Comparison of ENCODE assay signal across 11 cellular contexts in the genomic region with DNA sequence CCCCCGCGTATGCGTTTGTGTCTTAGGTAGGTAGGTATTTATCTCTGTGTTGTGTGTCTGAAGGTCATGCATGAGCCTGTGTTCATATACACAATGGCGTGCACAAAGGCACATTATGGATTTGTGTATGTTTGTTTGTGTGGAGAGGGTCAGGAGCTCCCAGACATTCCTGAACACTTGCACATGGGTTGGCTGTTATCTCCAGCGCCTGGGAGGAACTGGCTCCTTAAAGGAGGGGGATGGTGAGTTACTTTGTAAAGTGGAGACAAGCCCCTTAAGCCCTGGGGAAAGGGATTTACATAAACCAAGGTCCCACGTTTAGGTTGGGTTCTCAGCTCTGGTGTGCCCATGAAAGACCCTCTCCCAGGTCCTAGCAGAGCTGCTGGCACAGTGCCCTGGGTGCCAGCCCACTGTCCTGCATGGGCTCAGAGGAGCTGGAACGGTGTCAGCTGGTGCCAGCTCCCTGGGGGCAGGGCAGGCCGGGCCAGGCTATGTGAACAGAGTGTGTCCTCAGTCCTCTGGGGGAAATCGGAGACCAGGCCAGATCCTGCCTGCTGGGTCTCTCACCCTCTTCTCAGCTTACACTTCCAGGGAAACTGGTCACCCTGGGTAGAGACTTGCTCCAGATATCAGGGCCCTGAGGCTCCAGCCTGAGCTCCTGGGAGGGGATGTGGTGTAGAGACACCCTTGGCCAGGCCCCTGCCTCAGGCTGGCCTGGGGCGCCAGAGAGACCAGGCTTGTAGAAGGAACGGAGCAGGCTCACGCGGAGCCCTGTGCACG. TPM values are rescaled to one million over a fixed set of nuclear protein-coding genes. Genes with fewer than 3 reads are reported as not detected.
DNase-seq lines count a peak whose midpoint lies in the region; ATAC-seq and TF ChIP-seq lines count a peak whose summit lies in the region.
"Had no signal": no experiment of that assay in that cellular context is flagged by ENCODE, and none has a peak within 500 bp of the region (broad histone marks: within the 10 kb centered on the region; RNA-seq: fewer than 3 reads in every experiment).

No MANE protein-coding gene starts in this region.

- peaks cover 9 to 25% of the 10 kb centered on the region in 2 donors for H3K4me1 ChIP-seq in neuronal stem cell (ENCODE audit: control insufficient read depth in 2 of 2, insufficient read depth in 1 of 2, low read depth in 1 of 2, low read length in 2 of 2)

- ATAC-seq in GM18873 (IDR thresholded peaks at IDR 0.05; ENCODE audit: low FRiP score, unreplicated experiment) (no peak), GM21447 (IDR thresholded peaks at IDR 0.05; ENCODE audit: unreplicated experiment) (no peak)
- no peak for ATAC-seq in activated CD4-positive, CD25-positive, alpha-beta regulatory T cell treated with anti-CD3 and anti-CD28 coated beads, Interleukin-2, amount 50 U/mL, for 24 hours

- no peak overlapping the region for H3K4ac ChIP-seq in neuronal stem cell (ENCODE audit: low read length)

- H2BK12ac ChIP-seq in neuronal stem cell (ENCODE audit: low read length) = no peak overlapping the region

- no peaks in the 10 kb centered on the region for H3K79me1 ChIP-seq in neuronal stem cell (ENCODE audit: low read depth, low read length)

- no peak overlapping the region for H2BK15ac ChIP-seq in neuronal stem cell (ENCODE audit: low read length)

- no peak overlapping the region for H3K14ac ChIP-seq in neuronal stem cell (ENCODE audit: low read length)

- WGBS in neuronal stem cell (ENCODE audit: extremely low coverage in 2 of 2, insufficient read length in 2 of 2, insufficient replicate concordance in 1 of 2), 2 donors = no CpG with 5 or more reads among the region's 14 CpGs

- in situ Hi-C loops in GM13977 (cut with MboI; ENCODE audit: low pct_unique_long_range_greater_than_20kb, low sequenced_read_pairs, unreplicated experiment) = no loop called here

- H3K4me3 ChIP-seq in fibroblast of mammary gland (ENCODE audit: control insufficient read depth, low read depth, low read length) (no peak overlapping the region), neuronal stem cell (ENCODE audit: low read length in 2 of 2) (no peak overlapping the region)

- H3K27ac ChIP-seq in neuronal stem cell (replicated peaks; ENCODE audit: low read length) = no peak overlapping the region

- DNase-seq in AG08395 (ENCODE audit: low spot score) = peak; percentile 46
- peak; percentile 59 for DNase-seq in RPMI7951 (ENCODE audit: low read depth)
- DNase-seq in fibroblast of mammary gland (ENCODE audit: low read depth) = peak; percentile 52
- no peak for DNase-seq in neuronal stem cell (ENCODE audit: low spot score)
- DNase-seq in GM13977 (ENCODE audit: low spot score) = no peak
- DNase-seq: activated CD4-positive, alpha-beta memory T cell treated with anti-CD3 and anti-CD28 coated beads for 36 hours; glutamatergic neuron; NCI-H2029 had no signal

- H4K8ac ChIP-seq in neuronal stem cell (ENCODE audit: low read depth, low read length) = no peak overlapping the region

- H3K9ac ChIP-seq in neuronal stem cell (ENCODE audit: low read depth, low read length, poor library complexity) = no peak overlapping the region

- no peak overlapping the region for H3K4me2 ChIP-seq in neuronal stem cell (ENCODE audit: insufficient read depth, low read length, poor library complexity, severe bottlenecking)

- peak overlapping the region; percentile 30 for H2BK5ac ChIP-seq in neuronal stem cell (ENCODE audit: low read length)

- H2AK5ac ChIP-seq in neuronal stem cell (ENCODE audit: low read depth, low read length) = peak overlapping the region; percentile 51

- TF ChIP-seq CTCF in fibroblast of mammary gland (conservative IDR thresholded peaks at IDR 0.05; ENCODE audit: control insufficient read depth, insufficient read depth, low read depth, low read length) = no peak
- TF ChIP-seq CTCF in GM13977 (IDR thresholded peaks at IDR 0.05; ENCODE audit: extremely low read depth, insufficient read depth, missing control alignments) = no peak

- H2BK120ac ChIP-seq in neuronal stem cell (ENCODE audit: low read depth, low read length) = no peak overlapping the region

- H3K27me3 ChIP-seq in neuronal stem cell (ENCODE audit: control insufficient read depth in 3 of 3, insufficient read depth in 3 of 3, low read depth in 1 of 3, low read length in 3 of 3) = no peaks in the 10 kb centered on the region

- H3K36me3 ChIP-seq in neuronal stem cell (replicated peaks in 1 of 2; ENCODE audit: control insufficient read depth in 2 of 2, insufficient read depth in 2 of 2, low read length in 2 of 2) = no peaks in the 10 kb centered on the region

- H3K23ac ChIP-seq in neuronal stem cell (ENCODE audit: low read depth, low read length, poor library complexity) = peak overlapping the region; percentile 27

- no peaks in the 10 kb centered on the region for H3K9me3 ChIP-seq in neuronal stem cell (replicated peaks in 1 of 2; ENCODE audit: control insufficient read depth in 2 of 2, insufficient read depth in 1 of 2, low read depth in 1 of 2, low read length in 2 of 2)

- H2AFZ ChIP-seq in neuronal stem cell (ENCODE audit: low read length) = no peak overlapping the region

- H3K18ac ChIP-seq in neuronal stem cell (ENCODE audit: low read length) = peak overlapping the region; percentile 68

- H4K91ac ChIP-seq in neuronal stem cell (ENCODE audit: low read depth, low read length, poor library complexity) = no peak overlapping the region

RNA-seq across cellular contexts. Expression of a gene that starts 25.1 kb away (rescaled TPM):
- 7.1 and 8.1 TPM in 2 replicates for total RNA-seq in RPMI7951 (2014; rRNA removed; shearing (Covaris generic))
- polyA plus RNA-seq in neuronal stem cell (2013, experiment 1 of 2) = 9.8 TPM
- polyA plus RNA-seq in neuronal stem cell (2013, experiment 2 of 2) = 10.7 TPM

RNA-seq across cellular contexts. Expression of a gene that starts 32.8 kb away (rescaled TPM):
- 127 and 153 TPM in 2 replicates for total RNA-seq in RPMI7951 (2014; rRNA removed; shearing (Covaris generic))
- 51.8 TPM for polyA plus RNA-seq in neuronal stem cell (2013, experiment 1 of 2)
- polyA plus RNA-seq in neuronal stem cell (2013, experiment 2 of 2) = 51.5 TPM

RNA-seq across cellular contexts. Expression of a gene that starts 39.8 kb away (rescaled TPM):
- 31.4 and 52.5 TPM in 2 replicates for total RNA-seq in RPMI7951 (2014; rRNA removed; shearing (Covaris generic))
- polyA plus RNA-seq in neuronal stem cell (2013, experiment 1 of 2) = 0.11 TPM
- polyA plus RNA-seq in neuronal stem cell (2013, experiment 2 of 2) = 0.10 TPM
- total RNA-seq: activated CD4-positive, alpha-beta memory T cell treated with anti-CD3 and anti-CD28 coated beads for 36 hours had no signal

RNA-seq across cellular contexts. Expression of a gene that starts 47.3 kb away (rescaled TPM):
- 30.5 and 33.2 TPM in 2 replicates for total RNA-seq in RPMI7951 (2014; rRNA removed; shearing (Covaris generic))
- polyA plus RNA-seq in neuronal stem cell (2013, experiment 1 of 2) = 15.5 TPM
- 14.9 TPM for polyA plus RNA-seq in neuronal stem cell (2013, experiment 2 of 2)

Comparison
In these comparisons a context has a peak if more than half of its experiments do, and no peak if none do; other contexts are left out.
1. DNase-seq: peak in AG08395 (single experiment), RPMI7951 (single experiment) and fibroblast of mammary gland (single experiment); none in neuronal stem cell (single experiment) and GM13977 (single experiment).